In the genomic region with DNA sequence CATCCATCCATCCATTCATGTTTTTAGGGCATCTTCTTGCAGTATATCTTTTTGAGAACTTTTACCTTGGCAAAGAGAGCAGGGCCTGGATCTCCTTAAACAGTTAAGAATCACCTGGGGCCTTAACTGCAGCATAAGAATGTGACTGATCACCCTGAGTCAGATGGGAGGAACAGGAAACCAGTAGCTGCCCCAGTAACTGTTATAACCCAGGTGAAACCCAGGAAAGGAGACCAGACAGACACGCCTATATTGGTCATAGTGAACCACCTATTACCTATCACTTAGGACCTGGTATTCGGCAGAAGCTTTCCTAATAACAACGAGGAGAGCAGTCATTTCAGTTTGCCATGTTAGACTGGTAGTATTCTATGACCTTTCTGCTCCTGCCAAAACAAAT, we compare ENCODE assay signal across 8 cellular contexts. TPM values are rescaled to one million over a fixed set of nuclear protein-coding genes. Genes with fewer than 3 reads are reported as not detected.
DNase-seq lines count a peak whose midpoint lies in the region; ATAC-seq and TF ChIP-seq lines count a peak whose summit lies in the region.

No MANE protein-coding gene starts in this region.

- H3K27me3 ChIP-seq in Loucy (ENCODE audit: insufficient read depth, low read length, poor library complexity, severe bottlenecking): no peaks in the 10 kb centered on the region
- H3K27me3 ChIP-seq in neuronal stem cell (ENCODE audit: control insufficient read depth in 3 of 3, insufficient read depth in 3 of 3, low read depth in 1 of 3, low read length in 3 of 3): no peaks in the 10 kb centered on the region

- H3K4me3 ChIP-seq in Loucy (ENCODE audit: low read length, poor library complexity, severe bottlenecking): no peak overlapping the region
- no peak overlapping the region for H3K4me3 ChIP-seq in neuronal stem cell (ENCODE audit: low read length in 2 of 2)

- H3K27me3 Mint-ChIP-seq in immature natural killer cell (ENCODE audit: low read depth in 3 of 3): peaks cover 0 to 4% (median 0%) of the 10 kb centered on the region in 3 donors

- H2BK15ac ChIP-seq in neuronal stem cell (ENCODE audit: low read length): no peak overlapping the region

- H3K14ac ChIP-seq in neuronal stem cell (ENCODE audit: low read length): no peak overlapping the region

- H4K20me1 ChIP-seq in Loucy (ENCODE audit: insufficient read depth, low read length, poor library complexity, severe bottlenecking): no peaks in the 10 kb centered on the region

- no peak overlapping the region for H4K8ac ChIP-seq in neuronal stem cell (ENCODE audit: low read depth, low read length)

- H2AFZ ChIP-seq in Loucy (ENCODE audit: low read length) (peak overlapping the region; percentile 32; the same call in 1 of the 2 replicates), neuronal stem cell (ENCODE audit: low read length) (no peak overlapping the region)

- no peaks in the 10 kb centered on the region for H3K9me3 ChIP-seq in Loucy (ENCODE audit: insufficient read depth, low read depth, low read length)
- peaks cover 0 to 12% of the 10 kb centered on the region in 2 donors for H3K9me3 ChIP-seq in neuronal stem cell (replicated peaks in 1 of 2; ENCODE audit: control insufficient read depth in 2 of 2, insufficient read depth in 1 of 2, low read depth in 1 of 2, low read length in 2 of 2)

- no peak overlapping the region for H3K27ac ChIP-seq in neuronal stem cell (replicated peaks; ENCODE audit: low read length)

- H3K36me3 Mint-ChIP-seq in immature natural killer cell: no peaks in the 10 kb centered on the region

- H3K4me1 Mint-ChIP-seq in immature natural killer cell: no peaks in the 10 kb centered on the region

- no peaks in the 10 kb centered on the region for H3K9me3 Mint-ChIP-seq in immature natural killer cell

- H3K4me2 ChIP-seq in Loucy (ENCODE audit: low read depth, low read length, poor library complexity, severe bottlenecking): peak overlapping the region; percentile 54
- no peak overlapping the region for H3K4me2 ChIP-seq in neuronal stem cell (ENCODE audit: insufficient read depth, low read length, poor library complexity, severe bottlenecking)

- no peak overlapping the region for H3K27ac Mint-ChIP-seq in immature natural killer cell

- no peaks in the 10 kb centered on the region for H3F3A ChIP-seq in Loucy (ENCODE audit: low read depth)

- no peak overlapping the region for H3K18ac ChIP-seq in neuronal stem cell (ENCODE audit: low read length)

- no peaks in the 10 kb centered on the region for H3K79me1 ChIP-seq in neuronal stem cell (ENCODE audit: low read depth, low read length)

- ATAC-seq in GM21528 (IDR thresholded peaks at IDR 0.05; ENCODE audit: low FRiP score, unreplicated experiment): peak; percentile 49

- no peak overlapping the region for H3K4me3 Mint-ChIP-seq in immature natural killer cell

- H3K23ac ChIP-seq in neuronal stem cell (ENCODE audit: low read depth, low read length, poor library complexity): no peak overlapping the region

- no peak overlapping the region for H2AK5ac ChIP-seq in neuronal stem cell (ENCODE audit: low read depth, low read length)

- peaks cover 12% of the 10 kb centered on the region for H3K4me1 ChIP-seq in Loucy (ENCODE audit: insufficient read depth, low read length, poor library complexity, severe bottlenecking)
- no peaks in the 10 kb centered on the region for H3K4me1 ChIP-seq in neuronal stem cell (ENCODE audit: control insufficient read depth in 2 of 2, insufficient read depth in 1 of 2, low read depth in 1 of 2, low read length in 2 of 2)

- H3K36me3 ChIP-seq in Loucy (ENCODE audit: insufficient read depth, low read length) (no peaks in the 10 kb centered on the region), neuronal stem cell (replicated peaks in 1 of 2; ENCODE audit: control insufficient read depth in 2 of 2, insufficient read depth in 2 of 2, low read length in 2 of 2) (peaks cover 3 to 48% of the 10 kb centered on the region in 2 donors)

- WGBS in neuronal stem cell (ENCODE audit: extremely low coverage in 2 of 2, insufficient read length in 2 of 2, insufficient replicate concordance in 1 of 2), 2 donors: no CpG with 5 or more reads among the region's 3 CpGs

- H3K9ac ChIP-seq in Loucy (ENCODE audit: low read depth, low read length, poor library complexity, severe bottlenecking) (peak overlapping the region; percentile 46), neuronal stem cell (ENCODE audit: low read depth, low read length, poor library complexity) (no peak overlapping the region)

- H3K4ac ChIP-seq in neuronal stem cell (ENCODE audit: low read length): no peak overlapping the region

- no peak overlapping the region for H2BK12ac ChIP-seq in neuronal stem cell (ENCODE audit: low read length)

- no peak overlapping the region for H4K91ac ChIP-seq in neuronal stem cell (ENCODE audit: low read depth, low read length, poor library complexity)

- H2BK5ac ChIP-seq in neuronal stem cell (ENCODE audit: low read length): no peak overlapping the region

- DNase-seq in ELR (ENCODE audit: low read depth) (peak; percentile 43), kidney tubule cell (ENCODE audit: low spot score) (peak; percentile 97), neuronal stem cell (ENCODE audit: low spot score) (no peak), activated gamma-delta T cell (lab: John Stamatoyannopoulos, UW) (no peak), AG08396 (ENCODE audit: low spot score) (no peak), immature natural killer cell (no peak)

- H3K79me2 ChIP-seq in Loucy (ENCODE audit: insufficient read depth, low read length): no peaks in the 10 kb centered on the region

- no peak for TF ChIP-seq CTCF in Loucy (conservative IDR thresholded peaks at IDR 0.05; ENCODE audit: low read length)

- no peaks in the 10 kb centered on the region for H3K9me2 ChIP-seq in Loucy (replicated peaks; ENCODE audit: low read depth, low read length)

- H2BK120ac ChIP-seq in neuronal stem cell (ENCODE audit: low read depth, low read length): no peak overlapping the region

RNA-seq across cellular contexts. Expression of a gene that starts 43.4 kb away (rescaled TPM):
- polyA plus RNA-seq in neuronal stem cell (2013, experiment 1 of 2): 106 TPM
- polyA plus RNA-seq in neuronal stem cell (2013, experiment 2 of 2): 109 TPM
- polyA plus RNA-seq in immature natural killer cell: 1 to 10 TPM; 1.4 to 9.5 (median 5.9) TPM

Comparison
In these comparisons a context has a peak if more than half of its experiments do, and no peak if none do; other contexts are left out.
1. DNase-seq: peak in ELR (single experiment) and kidney tubule cell (single experiment); none in neuronal stem cell (single experiment), activated gamma-delta T cell (single experiment), AG08396 (single experiment) and immature natural killer cell (0 of 3).